Comparison of ENCODE assay signal across 9 cellular contexts in the genomic region with DNA sequence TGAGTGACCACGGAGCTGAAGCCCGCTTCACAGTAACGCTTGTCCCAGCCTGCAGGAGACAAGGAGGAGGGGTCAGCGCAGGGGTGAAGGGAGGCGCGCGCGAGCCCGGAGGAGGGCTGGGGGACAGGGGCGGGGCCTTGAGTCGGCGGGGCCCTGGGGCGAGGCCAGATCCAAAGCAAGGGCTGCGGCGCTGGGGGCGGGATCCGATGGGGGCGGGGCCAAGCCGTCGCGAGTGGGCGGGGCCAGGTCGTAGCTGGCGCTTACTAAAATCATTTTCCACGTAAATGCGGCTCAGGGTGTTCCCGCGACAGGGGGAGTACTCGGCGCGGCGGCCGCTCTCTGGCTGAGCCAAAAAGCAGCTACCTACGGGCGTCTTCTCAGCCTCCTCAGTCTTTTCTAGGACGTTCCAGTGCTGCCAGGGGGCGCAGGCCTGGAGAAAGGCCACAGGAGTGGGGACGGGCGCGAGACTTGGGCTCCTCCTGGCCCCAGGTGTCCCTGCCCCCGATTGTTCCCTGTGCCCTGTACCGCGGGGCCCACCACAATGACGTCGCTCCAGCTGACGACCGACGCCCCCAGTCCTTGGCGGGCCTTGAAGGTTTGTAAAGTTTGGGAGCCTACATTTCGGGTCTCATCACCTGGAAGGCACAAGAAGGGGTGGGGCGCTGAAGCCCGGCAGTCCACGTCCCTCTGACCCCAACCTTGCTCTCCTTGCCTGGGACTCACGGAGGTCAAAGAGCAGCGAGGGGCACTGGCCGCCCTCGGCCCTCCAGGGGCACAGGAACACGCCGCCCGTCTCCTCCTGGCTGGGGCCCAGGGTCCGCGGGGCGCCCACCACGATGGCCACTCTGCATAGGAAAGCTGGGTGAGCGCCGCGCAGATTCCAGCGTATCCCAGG. TPM values are rescaled to one million over a fixed set of nuclear protein-coding genes. Genes with fewer than 3 reads are reported as not detected.
DNase-seq lines count a peak whose midpoint lies in the region; TF ChIP-seq lines count a peak whose summit lies in the region.
"Had no signal": no experiment of that assay in that cellular context is flagged by ENCODE, and none has a peak within 500 bp of the region (broad histone marks: within the 10 kb centered on the region; RNA-seq: fewer than 3 reads in every experiment).

No MANE protein-coding gene starts in this region.

- WGBS in ectodermal cell, 2 experiments: 22% methylated on average over 68 of the region's 68 CpGs

- H3K27me3 Mint-ChIP-seq in HFFc6 (ENCODE audit: insufficient read depth): peaks cover 11% of the 10 kb centered on the region
- H3K27me3 Mint-ChIP-seq in activated CD4-positive, alpha-beta memory T cell treated with anti-CD3 and anti-CD28 coated beads, Interleukin-2, amount 10 ng/mL, durations not matched to agents 7 days and 5 days: peaks cover 31% of the 10 kb centered on the region

- H3K9me3 Mint-ChIP-seq in HFFc6: no peaks in the 10 kb centered on the region
- H3K9me3 Mint-ChIP-seq in activated CD4-positive, alpha-beta memory T cell treated with anti-CD3 and anti-CD28 coated beads, Interleukin-2, amount 10 ng/mL, durations not matched to agents 7 days and 5 days: no peaks in the 10 kb centered on the region

- peak; percentile 52 for DNase-seq in COLO829 (ENCODE audit: low spot score)
- DNase-seq in HFFc6: peak; percentile 29
- peak; percentile 80 for DNase-seq in NCI-H510A treated with DMSO at 0.1 percent for 48 hours (lab: John Stamatoyannopoulos, UW)
- peak; percentile 87 for DNase-seq in activated CD4-positive, alpha-beta memory T cell treated with anti-CD3 and anti-CD28 coated beads, Interleukin-2, amount 10 ng/mL, durations not matched to agents 7 days and 5 days
- peak; percentile 56 to 64 for DNase-seq in lung microvascular endothelial cell (ENCODE audit: low read depth in 2 of 2)
- peak; percentile 73 to 82 (median 76) for DNase-seq in stimulated activated CD4-positive, alpha-beta T cell treated with anti-CD3 and anti-CD28 coated beads, TNF-alpha, amount 100 ng/mL, for 4 hours (ENCODE audit: low read depth in 3 of 3)
- no peak for DNase-seq in OCI-M1 (lab: John Stamatoyannopoulos, UW)

- peaks cover 7% of the 10 kb centered on the region for H3K4me1 ChIP-seq in ectodermal cell (ENCODE audit: control insufficient read depth, insufficient read depth, low read length)

- POLR2A ChIA-PET in activated CD4-positive, alpha-beta memory T cell treated with anti-CD3 and anti-CD28 coated beads, Interleukin-2, amount 10 ng/mL, durations not matched to agents 7 days and 5 days (lab: Charles Lee): interaction anchor here (1.1 to 1.5 kb wide), 4 partner anchors 59 to 303 kb away, joined by 3 to 5 read pairs (median 3); partner anchors contain the start of gene GPATCH8

- CTCF ChIA-PET in activated CD4-positive, alpha-beta memory T cell treated with anti-CD3 and anti-CD28 coated beads, Interleukin-2, amount 10 ng/mL, durations not matched to agents 7 days and 5 days (lab: Charles Lee): interaction anchor here (0.7 to 1.8 kb wide), 6 partner anchors 9 to 245 kb away, joined by 3 to 4 read pairs (median 3); no protein-coding TSS in a partner anchor

- H3K4me3 Mint-ChIP-seq in HFFc6: peak overlapping the region; percentile 75
- peak overlapping the region; percentile 59 for H3K4me3 Mint-ChIP-seq in activated CD4-positive, alpha-beta memory T cell treated with anti-CD3 and anti-CD28 coated beads, Interleukin-2, amount 10 ng/mL, durations not matched to agents 7 days and 5 days

- H3K9me3 ChIP-seq in ectodermal cell (ENCODE audit: control insufficient read depth, low read length): no peaks in the 10 kb centered on the region

- H3K4me3 ChIP-seq in ectodermal cell (ENCODE audit: insufficient read depth, low read depth, low read length): peak overlapping the region; percentile 33

- no peak overlapping the region for H3K27ac Mint-ChIP-seq in HFFc6
- H3K27ac Mint-ChIP-seq in activated CD4-positive, alpha-beta memory T cell treated with anti-CD3 and anti-CD28 coated beads, Interleukin-2, amount 10 ng/mL, durations not matched to agents 7 days and 5 days: no peak overlapping the region

- TF ChIP-seq CTCF in HFFc6 (IDR thresholded peaks at IDR 0.05): peak; percentile 42

- H3K36me3 ChIP-seq in ectodermal cell (ENCODE audit: control insufficient read depth, insufficient read depth, low read length): no peaks in the 10 kb centered on the region

- peaks cover 36% of the 10 kb centered on the region for H3K27me3 ChIP-seq in ectodermal cell (ENCODE audit: control insufficient read depth, insufficient read depth, low read length, poor library complexity, severe bottlenecking)

- no peaks in the 10 kb centered on the region for H3K36me3 Mint-ChIP-seq in HFFc6 (ENCODE audit: low read depth)
- peaks cover 3% of the 10 kb centered on the region for H3K36me3 Mint-ChIP-seq in activated CD4-positive, alpha-beta memory T cell treated with anti-CD3 and anti-CD28 coated beads, Interleukin-2, amount 10 ng/mL, durations not matched to agents 7 days and 5 days (ENCODE audit: low read depth)

- no peak overlapping the region for H3K27ac ChIP-seq in ectodermal cell (ENCODE audit: insufficient read depth, low read depth, low read length, poor library complexity, severe bottlenecking)

- H3K4me1 Mint-ChIP-seq in HFFc6 (ENCODE audit: low read depth): no peaks in the 10 kb centered on the region
- H3K4me1 Mint-ChIP-seq in activated CD4-positive, alpha-beta memory T cell treated with anti-CD3 and anti-CD28 coated beads, Interleukin-2, amount 10 ng/mL, durations not matched to agents 7 days and 5 days: peaks cover 15% of the 10 kb centered on the region

RNA-seq across cellular contexts. Expression of gene ITGA2B, which starts 3.9 kb away (rescaled TPM):
- total RNA-seq in HFFc6 (2021; fragmentation: NEBNext Ultra II Directional; extraction: Animal tissue kit (Norgen Biotek cat#: 25700)): under 1 TPM in 2 of 6 experiments, not detected in 4; 0.18 to 0.19 TPM
- under 1 TPM; 0.58 to 0.71 TPM for total RNA-seq in activated CD4-positive, alpha-beta memory T cell treated with anti-CD3 and anti-CD28 coated beads, Interleukin-2, amount 10 ng/mL, durations not matched to agents 7 days and 5 days
- polyA plus RNA-seq in ectodermal cell (2013, experiment 1 of 4): 10.9 TPM
- 10.4 TPM for polyA plus RNA-seq in ectodermal cell (2013, experiment 2 of 4)
- polyA plus RNA-seq in ectodermal cell (2013, experiment 3 of 4): 12.2 TPM
- 15.6 TPM for polyA plus RNA-seq in ectodermal cell (2013, experiment 4 of 4)
- 0.22 and 0.79 TPM in 2 replicates for total RNA-seq in lung microvascular endothelial cell

RNA-seq across cellular contexts. Expression of gene FAM171A2, which starts 21.9 kb away (rescaled TPM):
- 1 to 10 TPM; 1.6 to 1.9 (median 1.8) TPM for total RNA-seq in HFFc6 (2021; fragmentation: NEBNext Ultra II Directional; extraction: Animal tissue kit (Norgen Biotek cat#: 25700))
- total RNA-seq in activated CD4-positive, alpha-beta memory T cell treated with anti-CD3 and anti-CD28 coated beads, Interleukin-2, amount 10 ng/mL, durations not matched to agents 7 days and 5 days: under 1 TPM in 1 of 2 experiments, not detected in 1; 0.10 TPM
- polyA plus RNA-seq in ectodermal cell (2013, experiment 1 of 4): 49.5 TPM
- polyA plus RNA-seq in ectodermal cell (2013, experiment 2 of 4): 54.2 TPM
- polyA plus RNA-seq in ectodermal cell (2013, experiment 3 of 4): 53.0 TPM
- 52.8 TPM for polyA plus RNA-seq in ectodermal cell (2013, experiment 4 of 4)
- 6.3 and 8.1 TPM in 2 replicates for total RNA-seq in lung microvascular endothelial cell
- total RNA-seq: T-helper 1 cell treated with Interleukin-12 subunit alpha and Interleukin-12 subunit beta and Interleukin-4 antibody, amounts not matched to agents 30 ng/mL and 1 ng/mL, for 36 hours had no signal

RNA-seq across cellular contexts. Expression of gene GRN, which starts 40.4 kb away (rescaled TPM):
- 100 to 1,000 TPM; 186 to 249 (median 221) TPM for total RNA-seq in HFFc6 (2021; fragmentation: NEBNext Ultra II Directional; extraction: Animal tissue kit (Norgen Biotek cat#: 25700))
- total RNA-seq in activated CD4-positive, alpha-beta memory T cell treated with anti-CD3 and anti-CD28 coated beads, Interleukin-2, amount 10 ng/mL, durations not matched to agents 7 days and 5 days: 10 to 100 TPM; 87.8 to 98.4 TPM
- 108 TPM for polyA plus RNA-seq in ectodermal cell (2013, experiment 1 of 4)
- 105 TPM for polyA plus RNA-seq in ectodermal cell (2013, experiment 2 of 4)
- 89.6 TPM for polyA plus RNA-seq in ectodermal cell (2013, experiment 3 of 4)
- polyA plus RNA-seq in ectodermal cell (2013, experiment 4 of 4): 106 TPM
- total RNA-seq in lung microvascular endothelial cell: 419 and 473 TPM in 2 replicates
